In the genomic region with DNA sequence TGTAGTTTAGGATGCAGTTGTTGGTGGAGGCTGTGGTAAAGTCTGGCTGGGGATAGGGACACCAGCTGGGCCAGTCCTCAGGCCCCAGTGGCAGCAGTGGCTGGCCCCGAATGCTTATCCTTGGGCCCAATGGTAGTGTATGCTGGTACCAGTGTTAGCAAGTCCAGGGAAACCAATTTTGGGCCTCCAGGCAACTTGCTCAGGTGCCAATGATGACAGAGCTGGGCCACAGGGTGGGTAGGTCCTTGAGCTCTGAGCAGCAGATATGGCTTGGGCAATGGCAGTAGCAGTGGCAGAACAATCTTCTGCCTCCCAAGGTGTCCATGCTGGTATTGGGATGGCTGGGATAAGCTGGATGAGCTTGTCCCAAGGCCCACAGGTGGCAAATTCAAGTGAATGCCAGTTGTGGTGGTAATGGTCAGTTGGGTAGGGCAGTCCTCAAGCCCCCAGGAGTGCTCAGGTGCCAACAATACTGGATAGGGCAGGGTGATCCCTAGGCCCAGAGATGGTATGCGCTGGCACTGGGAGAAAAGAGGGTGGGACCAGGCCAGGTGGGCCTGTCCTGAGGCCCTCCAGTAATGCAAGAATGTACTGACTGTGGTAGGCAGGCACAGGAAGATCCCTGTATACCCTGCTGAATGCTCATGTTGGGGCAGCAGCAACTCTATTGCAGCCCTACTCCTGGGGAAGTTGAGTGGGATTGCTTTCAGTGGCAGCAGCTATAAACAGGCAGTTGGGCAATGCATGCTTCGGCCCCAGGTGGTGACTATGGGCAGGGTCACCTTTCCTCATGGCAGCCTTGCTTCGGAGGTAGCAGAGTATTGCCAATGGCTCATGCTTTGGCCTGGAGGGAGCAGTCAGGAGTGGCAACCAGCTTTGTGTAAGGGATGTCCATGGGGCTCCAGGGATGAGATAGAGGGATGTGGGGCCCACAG, we compare ENCODE assay signal across 1 cellular context.
TF ChIP-seq lines count a peak whose summit lies in the region.

No MANE protein-coding gene starts in this region.

TF ChIP-seq in HepG2, 621 proteins besides CTCF, POLR2A, EP300 and RAD21 (continued from another document):
- TF ChIP-seq HDAC1 (CRISPR knock-in tag; IDR thresholded peaks at IDR 0.05) (no peak), MAFG (CRISPR knock-in tag; IDR thresholded peaks at IDR 0.05) (no peak), TBX3 (IDR thresholded peaks at IDR 0.05; ENCODE audit: borderline replicate concordance) (no peak), ZNF124 (CRISPR knock-in tag; IDR thresholded peaks at IDR 0.05) (0 out of 2 replicates have a peak, but pooled peaks have one; percentile 27), BORCS8-MEF2B (CRISPR knock-in tag; IDR thresholded peaks at IDR 0.05) (peak; percentile 19; the same call in 1 of the 2 replicates), POLR2AphosphoS5 (IDR thresholded peaks at IDR 0.05; ENCODE audit: low read depth, low read length) (peak; percentile 47), CHCHD3 (CRISPR knock-in tag; IDR thresholded peaks at IDR 0.05) (no peak), WIZ (CRISPR knock-in tag; IDR thresholded peaks at IDR 0.05) (no peak), ZFP36L2 (CRISPR knock-in tag; IDR thresholded peaks at IDR 0.05) (no peak), ZNF333 (CRISPR knock-in tag; IDR thresholded peaks at IDR 0.05; ENCODE audit: borderline replicate concordance) (no peak), KDM2A (CRISPR knock-in tag; IDR thresholded peaks at IDR 0.05; ENCODE audit: borderline replicate concordance, low read depth) (peak; percentile 13; the same call in 1 of the 2 replicates), MIER2 (CRISPR knock-in tag; IDR thresholded peaks at IDR 0.05) (no peak), ZNF33A (CRISPR knock-in tag; IDR thresholded peaks at IDR 0.05; ENCODE audit: borderline replicate concordance) (no peak), FOSL1 (CRISPR knock-in tag; IDR thresholded peaks at IDR 0.05; ENCODE audit: borderline replicate concordance) (no peak), NONO (IDR thresholded peaks at IDR 0.05) (no peak), NONO (CRISPR knock-in tag; conservative IDR thresholded peaks at IDR 0.05) (peak; percentile 48; the same call in 1 of the 2 replicates), TRIM24 (CRISPR knock-in tag; IDR thresholded peaks at IDR 0.05) (no peak), RORA (CRISPR knock-in tag; IDR thresholded peaks at IDR 0.05) (no peak), ZNF441 (CRISPR knock-in tag; IDR thresholded peaks at IDR 0.05; ENCODE audit: borderline replicate concordance) (no peak), ZNF720 (CRISPR knock-in tag; IDR thresholded peaks at IDR 0.05) (no peak), RBM22 (optimal IDR thresholded peaks at IDR 0.05; ENCODE audit: low read length) (peak; percentile 87), SRSF4 (IDR thresholded peaks at IDR 0.05; ENCODE audit: low read depth, low read length, poor library complexity, severe bottlenecking) (no peak), ZNF460 (CRISPR knock-in tag; IDR thresholded peaks at IDR 0.05; ENCODE audit: borderline replicate concordance) (no peak), PHB2 (IDR thresholded peaks at IDR 0.05; ENCODE audit: partially characterized antibody) (no peak), AKAP8 (CRISPR knock-in tag; IDR thresholded peaks at IDR 0.05) (peak; percentile 26; the same call in 1 of the 2 replicates), ZNF746 (CRISPR knock-in tag; IDR thresholded peaks at IDR 0.05) (no peak), ZNF446 (CRISPR knock-in tag; IDR thresholded peaks at IDR 0.05) (no peak), ZNF121 (CRISPR knock-in tag; IDR thresholded peaks at IDR 0.05) (peak; percentile 68; the same call in 1 of the 2 replicates), ZMAT3 (CRISPR knock-in tag; conservative IDR thresholded peaks at IDR 0.05) (no peak), ZBTB38 (CRISPR knock-in tag; IDR thresholded peaks at IDR 0.05) (0 out of 2 replicates have a peak, but pooled peaks have one; percentile 36), SMYD3 (CRISPR knock-in tag; IDR thresholded peaks at IDR 0.05) (0 out of 2 replicates have a peak, but pooled peaks have one; percentile 4), NR2F1 (CRISPR knock-in tag; IDR thresholded peaks at IDR 0.05) (no peak), TEAD3 (CRISPR knock-in tag; optimal IDR thresholded peaks at IDR 0.05; ENCODE audit: borderline replicate concordance) (no peak), IKZF1 (IDR thresholded peaks at IDR 0.05) (no peak), ISX (CRISPR knock-in tag; conservative IDR thresholded peaks at IDR 0.05) (no peak), STAT5B (CRISPR knock-in tag; IDR thresholded peaks at IDR 0.05) (0 out of 2 replicates have a peak, but pooled peaks have one; percentile 19)
- TF ChIP-seq, protein P1, sequence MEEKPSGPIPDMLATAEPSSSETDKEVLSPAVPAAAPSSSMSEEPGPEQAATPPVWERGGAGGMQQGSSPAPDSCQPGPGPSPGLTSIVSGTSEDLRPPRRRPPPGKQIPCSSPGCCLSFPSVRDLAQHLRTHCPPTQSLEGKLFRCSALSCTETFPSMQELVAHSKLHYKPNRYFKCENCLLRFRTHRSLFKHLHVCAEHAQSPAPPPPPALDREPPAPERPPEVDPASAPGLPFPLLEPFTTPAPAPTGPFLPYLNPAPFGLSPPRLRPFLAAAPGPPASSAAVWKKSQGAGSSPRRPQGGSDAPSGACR (CRISPR knock-in tag; IDR thresholded peaks at IDR 0.05), result no peak
- TF ChIP-seq, protein P2, sequence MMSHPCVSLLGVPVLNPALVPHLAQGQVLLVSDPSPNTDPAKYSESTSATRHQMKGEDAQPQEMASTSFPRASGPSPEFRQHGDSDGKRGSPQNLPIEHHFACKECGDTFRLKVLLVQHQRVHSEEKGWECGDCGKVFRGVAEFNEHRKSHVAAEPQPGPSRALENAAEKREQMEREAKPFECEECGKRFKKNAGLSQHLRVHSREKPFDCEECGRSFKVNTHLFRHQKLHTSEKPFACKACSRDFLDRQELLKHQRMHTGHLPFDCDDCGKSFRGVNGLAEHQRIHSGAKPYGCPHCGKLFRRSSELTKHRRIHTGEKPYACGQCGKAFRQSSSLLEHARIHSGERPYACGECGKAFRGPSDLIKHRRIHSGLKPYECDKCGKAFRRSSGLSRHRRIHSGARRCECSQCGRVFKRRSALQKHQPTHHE (CRISPR knock-in tag; IDR thresholded peaks at IDR 0.05; ENCODE audit: borderline replicate concordance), result no peak
- TF ChIP-seq, protein P3, sequence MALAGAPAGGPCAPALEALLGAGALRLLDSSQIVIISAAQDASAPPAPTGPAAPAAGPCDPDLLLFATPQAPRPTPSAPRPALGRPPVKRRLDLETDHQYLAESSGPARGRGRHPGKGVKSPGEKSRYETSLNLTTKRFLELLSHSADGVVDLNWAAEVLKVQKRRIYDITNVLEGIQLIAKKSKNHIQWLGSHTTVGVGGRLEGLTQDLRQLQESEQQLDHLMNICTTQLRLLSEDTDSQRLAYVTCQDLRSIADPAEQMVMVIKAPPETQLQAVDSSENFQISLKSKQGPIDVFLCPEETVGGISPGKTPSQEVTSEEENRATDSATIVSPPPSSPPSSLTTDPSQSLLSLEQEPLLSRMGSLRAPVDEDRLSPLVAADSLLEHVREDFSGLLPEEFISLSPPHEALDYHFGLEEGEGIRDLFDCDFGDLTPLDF (CRISPR knock-in tag; IDR thresholded peaks at IDR 0.05), result no peak
- TF ChIP-seq, protein P4, sequence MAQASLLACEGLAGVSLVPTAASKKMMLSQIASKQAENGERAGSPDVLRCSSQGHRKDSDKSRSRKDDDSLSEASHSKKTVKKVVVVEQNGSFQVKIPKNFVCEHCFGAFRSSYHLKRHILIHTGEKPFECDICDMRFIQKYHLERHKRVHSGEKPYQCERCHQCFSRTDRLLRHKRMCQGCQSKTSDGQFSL (CRISPR knock-in tag; IDR thresholded peaks at IDR 0.05), result no peak
- TF ChIP-seq, protein P5, sequence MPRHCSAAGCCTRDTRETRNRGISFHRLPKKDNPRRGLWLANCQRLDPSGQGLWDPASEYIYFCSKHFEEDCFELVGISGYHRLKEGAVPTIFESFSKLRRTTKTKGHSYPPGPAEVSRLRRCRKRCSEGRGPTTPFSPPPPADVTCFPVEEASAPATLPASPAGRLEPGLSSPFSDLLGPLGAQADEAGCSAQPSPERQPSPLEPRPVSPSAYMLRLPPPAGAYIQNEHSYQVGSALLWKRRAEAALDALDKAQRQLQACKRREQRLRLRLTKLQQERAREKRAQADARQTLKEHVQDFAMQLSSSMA (CRISPR knock-in tag; IDR thresholded peaks at IDR 0.05), result 0 out of 2 replicates have a peak, but pooled peaks have one; percentile 48
- TF ChIP-seq, protein P6, sequence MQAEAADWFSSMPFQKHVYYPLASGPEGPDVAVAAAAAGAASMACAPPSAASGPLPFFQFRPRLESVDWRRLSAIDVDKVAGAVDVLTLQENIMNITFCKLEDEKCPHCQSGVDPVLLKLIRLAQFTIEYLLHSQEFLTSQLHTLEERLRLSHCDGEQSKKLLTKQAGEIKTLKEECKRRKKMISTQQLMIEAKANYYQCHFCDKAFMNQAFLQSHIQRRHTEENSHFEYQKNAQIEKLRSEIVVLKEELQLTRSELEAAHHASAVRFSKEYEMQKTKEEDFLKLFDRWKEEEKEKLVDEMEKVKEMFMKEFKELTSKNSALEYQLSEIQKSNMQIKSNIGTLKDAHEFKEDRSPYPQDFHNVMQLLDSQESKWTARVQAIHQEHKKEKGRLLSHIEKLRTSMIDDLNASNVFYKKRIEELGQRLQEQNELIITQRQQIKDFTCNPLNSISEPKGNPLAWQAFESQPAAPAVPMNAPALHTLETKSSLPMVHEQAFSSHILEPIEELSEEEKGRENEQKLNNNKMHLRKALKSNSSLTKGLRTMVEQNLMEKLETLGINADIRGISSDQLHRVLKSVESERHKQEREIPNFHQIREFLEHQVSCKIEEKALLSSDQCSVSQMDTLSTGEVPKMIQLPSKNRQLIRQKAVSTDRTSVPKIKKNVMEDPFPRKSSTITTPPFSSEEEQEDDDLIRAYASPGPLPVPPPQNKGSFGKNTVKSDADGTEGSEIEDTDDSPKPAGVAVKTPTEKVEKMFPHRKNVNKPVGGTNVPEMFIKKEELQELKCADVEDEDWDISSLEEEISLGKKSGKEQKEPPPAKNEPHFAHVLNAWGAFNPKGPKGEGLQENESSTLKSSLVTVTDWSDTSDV (CRISPR knock-in tag; IDR thresholded peaks at IDR 0.05), result no peak
- TF ChIP-seq, protein P7, sequence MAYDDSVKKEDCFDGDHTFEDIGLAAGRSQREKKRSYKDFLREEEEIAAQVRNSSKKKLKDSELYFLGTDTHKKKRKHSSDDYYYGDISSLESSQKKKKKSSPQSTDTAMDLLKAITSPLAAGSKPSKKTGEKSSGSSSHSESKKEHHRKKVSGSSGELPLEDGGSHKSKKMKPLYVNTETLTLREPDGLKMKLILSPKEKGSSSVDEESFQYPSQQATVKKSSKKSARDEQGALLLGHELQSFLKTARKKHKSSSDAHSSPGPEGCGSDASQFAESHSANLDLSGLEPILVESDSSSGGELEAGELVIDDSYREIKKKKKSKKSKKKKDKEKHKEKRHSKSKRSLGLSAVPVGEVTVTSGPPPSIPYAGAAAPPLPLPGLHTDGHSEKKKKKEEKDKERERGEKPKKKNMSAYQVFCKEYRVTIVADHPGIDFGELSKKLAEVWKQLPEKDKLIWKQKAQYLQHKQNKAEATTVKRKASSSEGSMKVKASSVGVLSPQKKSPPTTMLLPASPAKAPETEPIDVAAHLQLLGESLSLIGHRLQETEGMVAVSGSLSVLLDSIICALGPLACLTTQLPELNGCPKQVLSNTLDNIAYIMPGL (CRISPR knock-in tag; IDR thresholded peaks at IDR 0.05; ENCODE audit: borderline replicate concordance in 1 of 2, low read depth in 1 of 2), result peak in 1 of 2 experiments; percentile 32; a peak in 1 of 4 replicates
